Comparison of ENCODE assay signal across 28 cellular contexts in the genomic region with DNA sequence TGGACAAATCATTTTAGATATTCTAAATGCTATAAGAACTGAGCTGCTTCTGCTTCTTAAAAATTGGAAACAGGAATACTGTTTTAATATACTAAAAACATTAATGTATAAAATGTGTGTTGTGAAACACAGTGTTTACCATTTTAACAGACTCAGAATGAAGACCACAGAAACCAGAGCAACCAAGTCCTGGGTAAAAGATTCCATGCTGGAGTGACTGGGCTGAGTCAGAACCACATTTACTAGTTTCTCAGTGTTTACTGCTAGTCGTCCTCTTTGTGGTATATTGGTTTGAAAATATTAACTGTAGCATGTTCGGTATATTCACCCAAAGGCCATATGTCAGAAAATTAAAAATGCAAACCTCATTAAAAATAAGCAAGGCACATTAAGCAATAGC. TPM values are rescaled to one million over a fixed set of nuclear protein-coding genes. Genes with fewer than 3 reads are reported as not detected.
DNase-seq lines count a peak whose midpoint lies in the region; ATAC-seq and TF ChIP-seq lines count a peak whose summit lies in the region.
"Had no signal": no experiment of that assay in that cellular context is flagged by ENCODE, and none has a peak within 500 bp of the region (broad histone marks: within the 10 kb centered on the region; RNA-seq: fewer than 3 reads in every experiment).

No MANE protein-coding gene starts in this region.

- H3K4me3 Mint-ChIP-seq in MCF 10A (ENCODE audit: unreplicated experiment): no peak overlapping the region
- H3K4me3 Mint-ChIP-seq: activated naive CD4-positive, alpha-beta T cell treated with anti-CD3 and anti-CD28 coated beads, Interleukin-2, amount 50 U/mL, for 24 hours; dendritic cell treated with granulocyte-macrophage colony-stimulating factor and Interleukin-4, amounts not matched to agents 40 ng/mL and 50 ng/mL, for 4 days; mesothelial cell of epicardium; naive thymus-derived CD8-positive, alpha-beta T cell had no signal

- H3K79me2 ChIP-seq in mammary epithelial cell (ENCODE audit: insufficient read depth, low read length): no peaks in the 10 kb centered on the region

- in situ Hi-C loops in mammary epithelial cell (cut with MboI; ENCODE audit: low sequenced_read_pairs in 2 of 2): no loop called here

- POLR2A ChIA-PET in MCF 10A (lab: Yijun Ruan, JAX): interaction anchor here (0.8 to 1.6 kb wide), 2 partner anchors 10 to 31 kb away, joined by 3 to 4 read pairs; no protein-coding TSS in a partner anchor

- H3K4me1 Mint-ChIP-seq in MCF 10A (ENCODE audit: insufficient read depth, unreplicated experiment): no peaks in the 10 kb centered on the region
- H3K4me1 Mint-ChIP-seq: activated naive CD4-positive, alpha-beta T cell treated with anti-CD3 and anti-CD28 coated beads, Interleukin-2, amount 50 U/mL, for 24 hours; IgD-negative memory B cell had no signal

- peaks cover 5% of the 10 kb centered on the region for H3K36me3 Mint-ChIP-seq in MCF 10A (ENCODE audit: insufficient read depth, unreplicated experiment)
- H3K36me3 Mint-ChIP-seq: activated naive CD4-positive, alpha-beta T cell treated with anti-CD3 and anti-CD28 coated beads, Interleukin-2, amount 50 U/mL, for 24 hours; mesothelial cell of epicardium had no signal

- H3K9ac ChIP-seq in mammary epithelial cell (ENCODE audit: insufficient read depth, low read length): no peak overlapping the region

- 63% methylated on average over 2 of the region's 2 CpGs for WGBS in mammary epithelial cell (ENCODE audit: low coverage, missing lambda C conversion rate)

- no peaks in the 10 kb centered on the region for H3K9me3 ChIP-seq in mammary epithelial cell (replicated peaks; ENCODE audit: insufficient read depth, low read length)
- H3K9me3 ChIP-seq: ascending aorta, esophagus muscularis mucosa, gastroesophageal sphincter, left lung, psoas muscle, upper lobe of left lung had no signal

- BruUV-seq in mammary epithelial cell (replicated peaks; lab: Mats Ljungman, UMichigan) (no TSS peak), MCF 10A (replicated peaks; lab: Mats Ljungman, UMichigan) (no TSS peak)

- dilution Hi-C loops in mammary epithelial cell (cut with HindIII; ENCODE audit: low sequenced_read_pairs): no loop called here

- no peaks in the 10 kb centered on the region for H3K4me1 ChIP-seq in mammary epithelial cell (ENCODE audit: insufficient read depth, low read length)
- H3K4me1 ChIP-seq: ascending aorta, left lung, upper lobe of left lung had no signal

- no peaks in the 10 kb centered on the region for H3K36me3 ChIP-seq in mammary epithelial cell (ENCODE audit: insufficient read depth, low read length)

- no peak overlapping the region for H2AFZ ChIP-seq in mammary epithelial cell (ENCODE audit: low read depth, low read length)

- H3K4me3 ChIP-seq in mammary epithelial cell (replicated peaks in 1 of 3; ENCODE audit: insufficient read depth in 1 of 3, low read depth in 2 of 3, low read length in 3 of 3): no peak overlapping the region
- H3K4me3 ChIP-seq: ascending aorta, esophagus muscularis mucosa, gastroesophageal sphincter, left lung, psoas muscle, upper lobe of left lung had no signal

- no peaks in the 10 kb centered on the region for H3K9me3 Mint-ChIP-seq in MCF 10A (ENCODE audit: unreplicated experiment)
- H3K9me3 Mint-ChIP-seq: activated naive CD4-positive, alpha-beta T cell treated with anti-CD3 and anti-CD28 coated beads, Interleukin-2, amount 50 U/mL, for 24 hours; dendritic cell treated with granulocyte-macrophage colony-stimulating factor and Interleukin-4, amounts not matched to agents 40 ng/mL and 50 ng/mL, for 4 days; IgD-negative memory B cell; mesothelial cell of epicardium; naive thymus-derived CD8-positive, alpha-beta T cell had no signal

- CTCF ChIA-PET in mammary epithelial cell (lab: Charles Lee; ENCODE audit: low non-redundant PET) (interaction anchor here (0.6 kb wide), 1 partner anchor 41 kb away, joined by 3 read pairs; no protein-coding TSS in a partner anchor), MCF 10A (lab: Yijun Ruan, JAX) (interaction anchor here (0.7 to 1.1 kb wide), 3 partner anchors 13 to 662 kb away, joined by 3 read pairs; no protein-coding TSS in a partner anchor)

- H3K27ac Mint-ChIP-seq in MCF 10A (ENCODE audit: low read depth, unreplicated experiment): no peak overlapping the region
- H3K27ac Mint-ChIP-seq: activated naive CD4-positive, alpha-beta T cell treated with anti-CD3 and anti-CD28 coated beads, Interleukin-2, amount 50 U/mL, for 24 hours; dendritic cell treated with granulocyte-macrophage colony-stimulating factor and Interleukin-4, amounts not matched to agents 40 ng/mL and 50 ng/mL, for 4 days; IgD-negative memory B cell; mesothelial cell of epicardium; naive thymus-derived CD8-positive, alpha-beta T cell had no signal

- no peak for ATAC-seq in HG02938 (IDR thresholded peaks at IDR 0.05; ENCODE audit: unreplicated experiment)
- no peak for ATAC-seq in HG02885 (IDR thresholded peaks at IDR 0.05; ENCODE audit: poor library complexity, unreplicated experiment)
- ATAC-seq: gastroesophageal sphincter; left lung; naive thymus-derived CD8-positive, alpha-beta T cell had no signal

- H3K27me3 Mint-ChIP-seq in MCF 10A (ENCODE audit: insufficient read depth, unreplicated experiment): no peaks in the 10 kb centered on the region
- H3K27me3 Mint-ChIP-seq: activated naive CD4-positive, alpha-beta T cell treated with anti-CD3 and anti-CD28 coated beads, Interleukin-2, amount 50 U/mL, for 24 hours; dendritic cell treated with granulocyte-macrophage colony-stimulating factor and Interleukin-4, amounts not matched to agents 40 ng/mL and 50 ng/mL, for 4 days; IgD-negative memory B cell; naive thymus-derived CD8-positive, alpha-beta T cell had no signal

- intact Hi-C loops in mammary epithelial cell (cut with micrococcal nuclease) (no loop called here), MCF 10A (cut with micrococcal nuclease) (no loop called here)

- H4K20me1 ChIP-seq in mammary epithelial cell (ENCODE audit: insufficient read depth, low read length): no peaks in the 10 kb centered on the region

- H3K27ac ChIP-seq in mammary epithelial cell (ENCODE audit: insufficient read depth, low read depth, low read length): no peak overlapping the region
- H3K27ac ChIP-seq: ascending aorta, C4-2B, esophagus muscularis mucosa, gastroesophageal sphincter, left lung, upper lobe of left lung had no signal

- no peaks in the 10 kb centered on the region for H3K27me3 ChIP-seq in mammary epithelial cell (ENCODE audit: insufficient read depth, low read length)
- H3K27me3 ChIP-seq: ascending aorta, esophagus muscularis mucosa, gastroesophageal sphincter, left lung, upper lobe of left lung had no signal

- TF ChIP-seq CTCF in mammary epithelial cell (conservative IDR thresholded peaks at IDR 0.05 in 1 of 2, IDR thresholded peaks at IDR 0.05 in 1 of 2; ENCODE audit: extremely low read depth in 1 of 2, insufficient read depth in 1 of 2, low read depth in 1 of 2, low read length in 2 of 2) (no peak), MCF 10A (IDR thresholded peaks at IDR 0.05; ENCODE audit: unreplicated experiment) (no peak)

- no peak overlapping the region for H3K4me2 ChIP-seq in mammary epithelial cell (ENCODE audit: insufficient read depth, low read depth, low read length)

- peak; percentile 27 for DNase-seq in mammary epithelial cell
- no peak for DNase-seq in MCF 10A (ENCODE audit: unreplicated experiment)
- peak; percentile 29 for DNase-seq in M059J (ENCODE audit: low read depth)
- peak; percentile 44 for DNase-seq in glomerular visceral epithelial cell (ENCODE audit: extremely low spot score)
- no peak for DNase-seq in COLO829 (ENCODE audit: low spot score)
- DNase-seq: activated CD4-positive, alpha-beta T cell treated with anti-CD3 and anti-CD28 coated beads for 4 hours; Calu3; caudate nucleus; DND-41; hypothalamus; left lung; naive thymus-derived CD8-positive, alpha-beta T cell; NCI-H1105 treated with DMSO at 0.1 percent for 48 hours; NCI-H1930; NCI-H524 treated with DMSO at 0.1 percent for 48 hours; nucleus accumbens; psoas muscle; upper lobe of left lung had no signal

RNA-seq across cellular contexts. Expression of a gene that starts 31.9 kb away (rescaled TPM):
- total RNA-seq in mammary epithelial cell: 10 to 100 TPM; 45.3 to 50.3 TPM
- 18.3 TPM for polyA plus RNA-seq in mammary epithelial cell
- polyA minus RNA-seq in mammary epithelial cell: 15.6 TPM
- 61.7 and 76.0 TPM in 2 replicates for total RNA-seq in MCF 10A (2022)
- total RNA-seq in M059J (2014; rRNA removed; shearing (Covaris generic)): 26.6 and 42.5 TPM in 2 replicates

Comparison
In these comparisons a context has a peak if more than half of its experiments do, and no peak if none do; other contexts are left out.
1. DNase-seq: peak in mammary epithelial cell (single experiment), M059J (single experiment) and glomerular visceral epithelial cell (single experiment); none in MCF 10A (single experiment) and COLO829 (single experiment).